16 cellular contexts compared by ENCODE assay signal in the genomic region with DNA sequence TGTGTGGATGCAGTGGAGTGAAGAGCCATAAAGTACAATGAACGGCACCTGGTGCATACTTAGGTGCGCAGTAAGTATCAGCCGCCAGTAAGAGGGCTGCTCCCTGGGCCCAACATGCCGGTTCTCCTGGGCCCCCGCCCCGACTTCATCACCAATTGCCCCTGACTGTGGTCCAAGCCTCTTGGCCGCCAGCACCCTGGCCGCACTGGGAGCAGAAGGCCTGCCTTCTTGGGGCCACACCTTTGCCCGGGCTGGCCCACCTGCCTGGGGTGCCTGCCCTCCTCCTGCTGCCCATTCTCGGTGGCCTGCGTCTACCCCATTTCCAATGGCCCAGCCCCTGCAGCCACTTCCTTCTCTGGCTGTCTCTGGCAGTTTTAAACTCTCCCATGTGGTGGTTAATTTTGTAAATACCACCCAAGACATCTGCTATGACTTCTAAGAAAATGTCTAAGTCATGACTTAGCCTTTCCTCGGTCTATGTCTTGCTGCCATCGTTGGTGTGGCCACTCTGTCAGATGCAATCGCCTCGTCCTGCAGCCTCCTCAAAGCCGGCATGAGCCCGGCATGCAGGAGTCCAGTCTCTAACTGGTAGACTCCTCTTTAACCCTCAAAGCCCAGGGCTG.
"Had no signal": no experiment of that assay in that cellular context is flagged by ENCODE, and none has a peak within 500 bp of the region (broad histone marks: within the 10 kb centered on the region; RNA-seq: fewer than 3 reads in every experiment).

No MANE protein-coding gene starts in this region.

- H3K27me3 ChIP-seq: dorsolateral prefrontal cortex, esophagus muscularis mucosa, upper lobe of left lung had no signal

- ATAC-seq: activated naive CD8-positive, alpha-beta T cell treated with anti-CD3 and anti-CD28 coated beads, Interleukin-2, amount 50 U/mL, for 24 hours; mucosa of descending colon; naive thymus-derived CD8-positive, alpha-beta T cell had no signal

- H3K4me3 ChIP-seq: mucosa of descending colon had no signal

- H3K36me3 ChIP-seq: esophagus muscularis mucosa, left ventricle myocardium inferior, upper lobe of left lung had no signal

- H3K27ac Mint-ChIP-seq: activated naive CD8-positive, alpha-beta T cell treated with anti-CD3 and anti-CD28 coated beads, Interleukin-2, amount 50 U/mL, for 24 hours; T-helper 2 cell treated with Interferon-gamma antibody and Interleukin-4, amounts not matched to agents 5 μg/mL and 100 μg/mL, for 36 hours had no signal

- H3K9me3 ChIP-seq: esophagus muscularis mucosa, left ventricle myocardium inferior, mucosa of descending colon, upper lobe of left lung had no signal

- H3K36me3 Mint-ChIP-seq: naive thymus-derived CD8-positive, alpha-beta T cell had no signal

- H3K4me3 Mint-ChIP-seq: activated naive CD8-positive, alpha-beta T cell treated with anti-CD3 and anti-CD28 coated beads, Interleukin-2, amount 50 U/mL, for 24 hours; naive thymus-derived CD8-positive, alpha-beta T cell; T-helper 2 cell treated with Interferon-gamma antibody and Interleukin-4, amounts not matched to agents 5 μg/mL and 100 μg/mL, for 36 hours had no signal

- H3K9me3 Mint-ChIP-seq: activated naive CD8-positive, alpha-beta T cell treated with anti-CD3 and anti-CD28 coated beads, Interleukin-2, amount 50 U/mL, for 24 hours; naive thymus-derived CD8-positive, alpha-beta T cell; T-helper 2 cell treated with Interferon-gamma antibody and Interleukin-4, amounts not matched to agents 5 μg/mL and 100 μg/mL, for 36 hours had no signal

- DNase-seq: activated CD4-positive, alpha-beta T cell treated with anti-CD3 and anti-CD28 coated beads, Interleukin-2, amount 50 U/mL, for 1 hour; activated naive CD4-positive, alpha-beta T cell; activated naive CD8-positive, alpha-beta T cell treated with anti-CD3 and anti-CD28 coated beads, Interleukin-2, amount 50 U/mL, for 24 hours; activated T-cell treated with anti-CD3 and anti-CD28 coated beads for 4 hours; aorta; dorsolateral prefrontal cortex; hippocampal formation; left ventricle myocardium inferior; mucosa of descending colon; naive thymus-derived CD8-positive, alpha-beta T cell; posterior cingulate gyrus; stimulated activated CD4-positive, alpha-beta T cell treated with anti-CD3 and anti-CD28 coated beads, Interleukin-2, amount 100 ng/mL, for 48 hours; stimulated activated naive CD4-positive, alpha-beta T cell had no signal

- H3K27me3 Mint-ChIP-seq: activated naive CD8-positive, alpha-beta T cell treated with anti-CD3 and anti-CD28 coated beads, Interleukin-2, amount 50 U/mL, for 24 hours had no signal
